11 cellular contexts compared by ENCODE assay signal in the genomic region with DNA sequence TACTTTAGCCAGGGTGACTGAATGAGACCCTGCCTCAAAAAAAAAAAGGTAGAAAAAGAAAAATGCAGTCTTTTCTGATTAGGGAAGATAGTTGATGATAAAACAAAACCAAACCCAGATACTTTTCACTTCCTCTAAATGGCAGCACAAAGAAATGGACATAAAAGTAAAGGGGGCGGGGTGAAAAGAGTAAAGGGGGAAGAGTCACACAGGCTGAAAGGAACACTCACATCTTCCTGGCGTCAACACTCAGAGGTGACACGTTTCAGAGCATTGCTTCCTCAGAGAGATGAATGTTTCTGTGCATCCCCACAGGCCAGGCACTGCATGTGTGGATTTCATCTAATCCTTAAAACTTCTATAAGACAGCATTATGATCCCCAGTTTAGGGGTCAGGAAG.
DNase-seq lines count a peak whose midpoint lies in the region; ATAC-seq, FAIRE-seq and TF ChIP-seq lines count a peak whose summit lies in the region.
"Had no signal": no experiment of that assay in that cellular context is flagged by ENCODE, and none has a peak within 500 bp of the region (broad histone marks: within the 10 kb centered on the region; RNA-seq: fewer than 3 reads in every experiment).

No MANE protein-coding gene starts in this region.

- H3K4me1 ChIP-seq in mucosa of descending colon (ENCODE audit: low read depth) (peaks cover 16% of the 10 kb centered on the region), kidney (ENCODE audit: control insufficient read depth in 1 of 2, insufficient read depth in 1 of 2, low read depth in 1 of 2, low read length in 2 of 2) (peaks cover 7 to 30% of the 10 kb centered on the region in 2 donors)

- no peak overlapping the region for H3K4me3 ChIP-seq in mucosa of descending colon
- H3K4me3 ChIP-seq in kidney (ENCODE audit: low read length in 2 of 2): no peak overlapping the region

- no peak overlapping the region for H3K9ac ChIP-seq in kidney (ENCODE audit: low read length in 2 of 2)

- no peak for FAIRE-seq in kidney (lab: Jason Lieb, UNC)

- no peak overlapping the region for H3K27ac ChIP-seq in kidney (ENCODE audit: low read depth in 2 of 2, low read length in 2 of 2)

- no peaks in the 10 kb centered on the region for H3K9me3 ChIP-seq in mucosa of descending colon
- no peaks in the 10 kb centered on the region for H3K9me3 ChIP-seq in kidney (ENCODE audit: control insufficient read depth in 1 of 2, low read length in 2 of 2)

- TF ChIP-seq CTCF in mucosa of descending colon (IDR thresholded peaks at IDR 0.05): no peak
- no peak for TF ChIP-seq CTCF in kidney (IDR thresholded peaks at IDR 0.05; ENCODE audit: borderline replicate concordance, extremely low read depth, insufficient read depth)

- peak; percentile 10 for DNase-seq in NCI-H510A treated with DMSO at 0.1 percent for 48 hours (lab: John Stamatoyannopoulos, UW)
- no peak for DNase-seq in NCI-H510A (lab: John Stamatoyannopoulos, UW)
- DNase-seq in NAMALWA (ENCODE audit: low spot score): peak; percentile 26
- DNase-seq in mucosa of descending colon: no peak
- DNase-seq in activated CD4-positive, CD25-positive, alpha-beta regulatory T cell treated with anti-CD3 and anti-CD28 coated beads, Interleukin-2, amount 50 U/mL, for 72 hours: no peak
- no peak for DNase-seq in kidney
- DNase-seq: 8988T, caudate nucleus, nucleus accumbens had no signal

- intact Hi-C loops in mucosa of descending colon (cut with DNase I, micrococcal nuclease): no loop called here
- intact Hi-C loops in kidney (cut with DNase I): no loop called here

- H3K36me3 ChIP-seq in mucosa of descending colon (ENCODE audit: low read depth): no peaks in the 10 kb centered on the region
- H3K36me3 ChIP-seq in kidney (ENCODE audit: control insufficient read depth in 1 of 2, insufficient read depth in 2 of 2, low read length in 2 of 2): peaks cover 3 to 4% of the 10 kb centered on the region in 2 donors

- ATAC-seq in GM21390 (IDR thresholded peaks at IDR 0.05; ENCODE audit: unreplicated experiment) (peak; percentile 78), mucosa of descending colon (peak; percentile 44), GM19023 (IDR thresholded peaks at IDR 0.05; ENCODE audit: unreplicated experiment) (no peak)

Comparison
In these comparisons a context has a peak if more than half of its experiments do, and no peak if none do; other contexts are left out.
1. DNase-seq: peak in NCI-H510A treated with DMSO at 0.1 percent for 48 hours (single experiment) and NAMALWA (single experiment); none in NCI-H510A (single experiment), mucosa of descending colon (0 of 3), activated CD4-positive, CD25-positive, alpha-beta regulatory T cell treated with anti-CD3 and anti-CD28 coated beads, Interleukin-2, amount 50 U/mL, for 72 hours (single experiment) and kidney (single experiment).